In genomic region chr12:126747530-126748149, GRCh38 we compare ENCODE assay signal across 8 cellular contexts.
A peak's percentile ranks its signal among the peaks of the same experiment; 100 is the strongest.
DNase-seq lines count a peak whose midpoint lies in the region; ATAC-seq and TF ChIP-seq lines count a peak whose summit lies in the region.

No MANE protein-coding gene starts in this region.

- peak; percentile 78 for ATAC-seq in GM19463 (IDR thresholded peaks at IDR 0.05; ENCODE audit: unreplicated experiment)

- no peak overlapping the region for H3K4me3 ChIP-seq in parathyroid adenoma (ENCODE audit: low read depth, low read length)

- H3K4me3 Mint-ChIP-seq in CD14-positive monocyte: no peak overlapping the region

- TF ChIP-seq CTCF in CD14-positive monocyte (IDR thresholded peaks at IDR 0.05) (peak; percentile 96), parathyroid adenoma (IDR thresholded peaks at IDR 0.05) (peak; percentile 67)

- H2AFZ ChIP-seq in parathyroid adenoma: no peak overlapping the region

- H3K9me3 Mint-ChIP-seq in CD14-positive monocyte: no peaks in the 10 kb centered on the region

- no peak overlapping the region for H3K27ac ChIP-seq in parathyroid adenoma

- peaks cover 0 to 1% (median 0%) of the 10 kb centered on the region in 3 donors for H3K27me3 Mint-ChIP-seq in CD14-positive monocyte (ENCODE audit: low read depth in 3 of 3)

- no peaks in the 10 kb centered on the region for H3K4me1 ChIP-seq in parathyroid adenoma

- no peaks in the 10 kb centered on the region for H3K4me1 Mint-ChIP-seq in CD14-positive monocyte

- DNase-seq in CD14-positive monocyte (ENCODE audit: low spot score): no peak
- peak; percentile 63 for DNase-seq in NCI-H748 (lab: John Stamatoyannopoulos, UW; ENCODE audit: unreplicated experiment)
- DNase-seq in activated T-cell treated with anti-CD3 and anti-CD28 coated beads for 1 hour (ENCODE audit: low read depth): peak; percentile 49
- DNase-seq in fibroblast of gingiva (ENCODE audit: low read depth): peak; percentile 10
- no peak for DNase-seq in dedifferentiated amniotic fluid mesenchymal stem cell (ENCODE audit: extremely low spot score)
- DNase-seq in NCI-H1930 (lab: John Stamatoyannopoulos, UW): no peak

- no peak overlapping the region for H3K4me2 ChIP-seq in parathyroid adenoma (ENCODE audit: low read length)

- H3K36me3 Mint-ChIP-seq in CD14-positive monocyte: no peaks in the 10 kb centered on the region

- H3K9me3 ChIP-seq in parathyroid adenoma (ENCODE audit: control insufficient read depth, low read length): no peaks in the 10 kb centered on the region

- H3K27me3 ChIP-seq in parathyroid adenoma (ENCODE audit: control insufficient read depth, insufficient read depth, low read length): no peaks in the 10 kb centered on the region

- no peak overlapping the region for H3K9ac ChIP-seq in parathyroid adenoma

- no peaks in the 10 kb centered on the region for H3K36me3 ChIP-seq in parathyroid adenoma (ENCODE audit: control insufficient read depth, insufficient read depth, low read length)

- H3K27ac Mint-ChIP-seq in CD14-positive monocyte: no peak overlapping the region

- H3K79me2 ChIP-seq in parathyroid adenoma: no peaks in the 10 kb centered on the region

- intact Hi-C loops in CD14-positive monocyte (cut with micrococcal nuclease): loop anchor here in 1 of 2 donors (10.0 kb wide), 1 partner anchor 1563 kb away; the partner anchor contains the start of gene TMEM132B

Comparison
In these comparisons a context has a peak if more than half of its experiments do, and no peak if none do; other contexts are left out.
1. DNase-seq: peak in NCI-H748 (single experiment), activated T-cell treated with anti-CD3 and anti-CD28 coated beads for 1 hour (single experiment) and fibroblast of gingiva (single experiment); none in CD14-positive monocyte (single experiment), dedifferentiated amniotic fluid mesenchymal stem cell (single experiment) and NCI-H1930 (0 of 2).